ENCODE assay signal across 21 cellular contexts in the genomic region with DNA sequence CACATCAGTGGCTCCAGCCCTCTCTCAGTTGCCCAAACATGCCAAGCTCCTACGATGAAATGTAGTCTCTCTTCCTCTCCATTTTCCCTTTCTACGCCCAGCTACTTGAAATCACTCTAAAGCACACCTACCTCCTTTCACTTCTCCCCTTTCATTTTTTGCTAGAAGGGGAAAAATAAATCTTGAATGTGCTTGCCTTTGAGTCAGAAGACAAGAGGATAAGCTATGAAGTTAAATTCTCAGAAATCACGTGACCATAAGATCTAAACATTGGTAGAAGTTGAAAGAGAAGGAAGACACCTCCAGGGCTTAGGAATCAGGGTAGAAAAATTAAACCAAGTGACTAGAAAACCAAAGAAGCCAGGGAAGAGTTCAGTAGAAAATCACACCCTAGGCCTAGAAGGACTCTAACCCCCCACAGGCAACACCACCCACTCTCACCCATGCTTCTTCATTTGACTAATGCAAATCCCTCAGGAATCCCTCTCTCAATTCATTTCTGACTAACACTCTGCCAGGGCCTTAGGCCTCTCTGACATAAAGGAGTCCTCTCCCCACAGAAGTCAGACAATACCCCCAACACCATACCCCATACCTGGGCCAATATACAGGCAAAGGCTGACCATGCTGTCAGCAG.
DNase-seq lines count a peak whose midpoint lies in the region; ATAC-seq lines count a peak whose summit lies in the region.
"Had no signal": no experiment of that assay in that cellular context is flagged by ENCODE, and none has a peak within 500 bp of the region (broad histone marks: within the 10 kb centered on the region; RNA-seq: fewer than 3 reads in every experiment).

No MANE protein-coding gene starts in this region.

- peaks cover 82% of the 10 kb centered on the region for H3K4me1 Mint-ChIP-seq in activated T-cell treated with anti-CD3 and anti-CD28 coated beads, Interleukin-2, amount 50 U/mL, for 4 hours (ENCODE audit: low read depth)
- peaks cover 74 to 88% (median 86%) of the 10 kb centered on the region in 3 donors for H3K4me1 Mint-ChIP-seq in T-cell
- peaks cover 89% of the 10 kb centered on the region for H3K4me1 Mint-ChIP-seq in activated naive CD8-positive, alpha-beta T cell treated with anti-CD3 and anti-CD28 coated beads, Interleukin-2, amount 50 U/mL, for 24 hours
- H3K4me1 Mint-ChIP-seq in stimulated activated memory B cell treated with anti-CD40 and anti-IgM and Interleukin-4, amounts not matched to agents 10 μg/mL and 1 μg/mL and 100 μg/mL, for 72 hours, result peaks cover 46% of the 10 kb centered on the region
- H3K4me1 Mint-ChIP-seq: neural crest cell had no signal

- DNase-seq in activated T-cell treated with anti-CD3 and anti-CD28 coated beads, Interleukin-2, amount 50 U/mL, for 4 hours, result no peak
- DNase-seq in activated T-cell treated with anti-CD3 and anti-CD28 coated beads, Interleukin-2, amount 50 U/mL, for 1 hour, result no peak
- no peak for DNase-seq in T-cell
- DNase-seq in activated naive CD8-positive, alpha-beta T cell treated with anti-CD3 and anti-CD28 coated beads, Interleukin-2, amount 50 U/mL, for 24 hours, result no peak
- no peak for DNase-seq in stimulated activated CD4-positive, alpha-beta T cell treated with anti-CD3 and anti-CD28 coated beads, Interleukin-4, amount 100 ng/mL, for 1 hour
- DNase-seq: activated CD8-positive, alpha-beta memory T cell treated with anti-CD3 and anti-CD28 coated beads, Interleukin-2, amount 50 U/mL, for 48 hours; adrenal gland; GF-D8; KBM-7; left colon; midbrain; NCI-H187; NCI-H2227 treated with DMSO at 0.1 percent for 48 hours; SJCRH30; stimulated activated CD4-positive, alpha-beta T cell treated with anti-CD3 and anti-CD28 coated beads, Interleukin-4, amount 100 ng/mL, for 24 hours had no signal

- no peaks in the 10 kb centered on the region for H3K27me3 Mint-ChIP-seq in activated T-cell treated with anti-CD3 and anti-CD28 coated beads, Interleukin-2, amount 50 U/mL, for 4 hours (ENCODE audit: low read depth)
- H3K27me3 Mint-ChIP-seq in T-cell, result no peaks in the 10 kb centered on the region
- no peaks in the 10 kb centered on the region for H3K27me3 Mint-ChIP-seq in activated naive CD8-positive, alpha-beta T cell treated with anti-CD3 and anti-CD28 coated beads, Interleukin-2, amount 50 U/mL, for 24 hours
- H3K27me3 Mint-ChIP-seq in stimulated activated memory B cell treated with anti-CD40 and anti-IgM and Interleukin-4, amounts not matched to agents 10 μg/mL and 1 μg/mL and 100 μg/mL, for 72 hours, result no peaks in the 10 kb centered on the region

- peak overlapping the region; percentile 58 for H3K4me3 Mint-ChIP-seq in activated T-cell treated with anti-CD3 and anti-CD28 coated beads, Interleukin-2, amount 50 U/mL, for 4 hours
- H3K4me3 Mint-ChIP-seq in T-cell, result peak overlapping the region; percentile 22 to 83 (median 64)
- peak overlapping the region; percentile 73 for H3K4me3 Mint-ChIP-seq in activated naive CD8-positive, alpha-beta T cell treated with anti-CD3 and anti-CD28 coated beads, Interleukin-2, amount 50 U/mL, for 24 hours
- peak overlapping the region; percentile 9 for H3K4me3 Mint-ChIP-seq in stimulated activated memory B cell treated with anti-CD40 and anti-IgM and Interleukin-4, amounts not matched to agents 10 μg/mL and 1 μg/mL and 100 μg/mL, for 72 hours
- H3K4me3 Mint-ChIP-seq: neural crest cell had no signal

- CTCF ChIA-PET in T-cell (lab: Charles Lee), result interaction anchor here in 1 of 2 donors (0.7 kb wide), 1 partner anchor 9 kb away, joined by 3 read pairs; no protein-coding TSS in a partner anchor

- H3K36me3 Mint-ChIP-seq in activated T-cell treated with anti-CD3 and anti-CD28 coated beads, Interleukin-2, amount 50 U/mL, for 4 hours (ENCODE audit: insufficient read depth), result peaks cover 5% of the 10 kb centered on the region
- H3K36me3 Mint-ChIP-seq in T-cell, result peaks cover 5% of the 10 kb centered on the region
- H3K36me3 Mint-ChIP-seq in activated naive CD8-positive, alpha-beta T cell treated with anti-CD3 and anti-CD28 coated beads, Interleukin-2, amount 50 U/mL, for 24 hours (ENCODE audit: low read depth), result peaks cover 13% of the 10 kb centered on the region
- H3K36me3 Mint-ChIP-seq in stimulated activated memory B cell treated with anti-CD40 and anti-IgM and Interleukin-4, amounts not matched to agents 10 μg/mL and 1 μg/mL and 100 μg/mL, for 72 hours, result peaks cover 14% of the 10 kb centered on the region

- peak overlapping the region; percentile 92 to 99 for H3K27ac Mint-ChIP-seq in T-cell
- peak overlapping the region; percentile 97 for H3K27ac Mint-ChIP-seq in activated naive CD8-positive, alpha-beta T cell treated with anti-CD3 and anti-CD28 coated beads, Interleukin-2, amount 50 U/mL, for 24 hours
- H3K27ac Mint-ChIP-seq in stimulated activated memory B cell treated with anti-CD40 and anti-IgM and Interleukin-4, amounts not matched to agents 10 μg/mL and 1 μg/mL and 100 μg/mL, for 72 hours, result peak overlapping the region; percentile 85

- H3K9me3 Mint-ChIP-seq in activated T-cell treated with anti-CD3 and anti-CD28 coated beads, Interleukin-2, amount 50 U/mL, for 4 hours, result no peaks in the 10 kb centered on the region
- peaks cover 0 to 6% (median 0%) of the 10 kb centered on the region in 3 donors for H3K9me3 Mint-ChIP-seq in T-cell
- H3K9me3 Mint-ChIP-seq in activated naive CD8-positive, alpha-beta T cell treated with anti-CD3 and anti-CD28 coated beads, Interleukin-2, amount 50 U/mL, for 24 hours, result peaks cover 5% of the 10 kb centered on the region
- H3K9me3 Mint-ChIP-seq in stimulated activated memory B cell treated with anti-CD40 and anti-IgM and Interleukin-4, amounts not matched to agents 10 μg/mL and 1 μg/mL and 100 μg/mL, for 72 hours, result peaks cover 3% of the 10 kb centered on the region

- peak; percentile 61 to 65 for ATAC-seq in activated T-cell treated with anti-CD3 and anti-CD28 coated beads, Interleukin-2, amount 50 U/mL, for 4 hours
- ATAC-seq in T-cell (replicated peaks in 1 of 4), result peak; percentile 35 to 69 (median 41)
- ATAC-seq in activated naive CD8-positive, alpha-beta T cell treated with anti-CD3 and anti-CD28 coated beads, Interleukin-2, amount 50 U/mL, for 24 hours, result peak; percentile 18
- peak; percentile 82 for ATAC-seq in stimulated activated memory B cell treated with anti-CD40 and anti-IgM and Interleukin-4, amounts not matched to agents 10 μg/mL and 1 μg/mL and 100 μg/mL, for 72 hours
- ATAC-seq in HG02840 (IDR thresholded peaks at IDR 0.05; ENCODE audit: low FRiP score, unreplicated experiment), result no peak
- ATAC-seq in HG03378 (IDR thresholded peaks at IDR 0.05; ENCODE audit: unreplicated experiment), result no peak
- ATAC-seq: gastroesophageal sphincter, left colon, Panc1 had no signal

- POLR2A ChIA-PET in T-cell (lab: Charles Lee), result interaction anchor here in 1 of 2 donors (0.7 kb wide), 1 partner anchor 21 kb away, joined by 3 read pairs; no protein-coding TSS in a partner anchor

Comparison
In these comparisons a context has a peak if more than half of its experiments do, and no peak if none do; other contexts are left out.
1. ATAC-seq: peak in activated T-cell treated with anti-CD3 and anti-CD28 coated beads, Interleukin-2, amount 50 U/mL, for 4 hours (2 of 2), T-cell (4 of 4), activated naive CD8-positive, alpha-beta T cell treated with anti-CD3 and anti-CD28 coated beads, Interleukin-2, amount 50 U/mL, for 24 hours (single experiment) and stimulated activated memory B cell treated with anti-CD40 and anti-IgM and Interleukin-4, amounts not matched to agents 10 μg/mL and 1 μg/mL and 100 μg/mL, for 72 hours (single experiment); none in HG02840 (single experiment) and HG03378 (single experiment).
2. H3K4me3 Mint-ChIP-seq: peak in every context shown above with its lines; median percentile 73 in activated naive CD8-positive, alpha-beta T cell treated with anti-CD3 and anti-CD28 coated beads, Interleukin-2, amount 50 U/mL, for 24 hours; 64 in T-cell; 58 in activated T-cell treated with anti-CD3 and anti-CD28 coated beads, Interleukin-2, amount 50 U/mL, for 4 hours; 9 in stimulated activated memory B cell treated with anti-CD40 and anti-IgM and Interleukin-4, amounts not matched to agents 10 μg/mL and 1 μg/mL and 100 μg/mL, for 72 hours.
3. Peak in every context shown above with its lines, with median percentiles within 50 percentile points of each other: H3K27ac Mint-ChIP-seq.